ENCODE assay signal across 11 cellular contexts in genomic region chr3:126487151-126487771, GRCh38. TPM values are rescaled to one million over a fixed set of nuclear protein-coding genes. Genes with fewer than 3 reads are reported as not detected.
DNase-seq lines count a peak whose midpoint lies in the region; ATAC-seq and TF ChIP-seq lines count a peak whose summit lies in the region.
"Had no signal": no experiment of that assay in that cellular context is flagged by ENCODE, and none has a peak within 500 bp of the region (broad histone marks: within the 10 kb centered on the region; RNA-seq: fewer than 3 reads in every experiment).

No MANE protein-coding gene starts in this region.

- intact Hi-C loops in activated naive CD4-positive, alpha-beta T cell treated with anti-CD3 and anti-CD28 coated beads for 36 hours (cut with micrococcal nuclease) = no loop called here
- intact Hi-C loops in testis (cut with DNase I; ENCODE audit: low total_unique reads) = no loop called here

- no peaks in the 10 kb centered on the region for H3K9me3 Mint-ChIP-seq in activated naive CD4-positive, alpha-beta T cell treated with anti-CD3 and anti-CD28 coated beads for 36 hours
- peaks cover 3% of the 10 kb centered on the region for H3K9me3 Mint-ChIP-seq in glutamatergic neuron (ENCODE audit: unreplicated experiment)
- H3K9me3 Mint-ChIP-seq: CD8-positive, alpha-beta memory T cell had no signal

- H3K27me3 Mint-ChIP-seq in activated naive CD4-positive, alpha-beta T cell treated with anti-CD3 and anti-CD28 coated beads for 36 hours (ENCODE audit: low read depth) = no peaks in the 10 kb centered on the region
- H3K27me3 Mint-ChIP-seq in glutamatergic neuron (ENCODE audit: unreplicated experiment) = peaks cover 2% of the 10 kb centered on the region

- no peak for TF ChIP-seq POLR2A in testis (IDR thresholded peaks at IDR 0.05)

- H3K27me3 ChIP-seq in testis = no peaks in the 10 kb centered on the region

- H3K4me1 Mint-ChIP-seq in activated naive CD4-positive, alpha-beta T cell treated with anti-CD3 and anti-CD28 coated beads for 36 hours (ENCODE audit: low read depth) = peaks cover 12% of the 10 kb centered on the region
- H3K4me1 Mint-ChIP-seq in glutamatergic neuron (ENCODE audit: low read depth, unreplicated experiment) = peaks cover 27% of the 10 kb centered on the region

- peak; percentile 42 for TF ChIP-seq CTCF in glutamatergic neuron (IDR thresholded peaks at IDR 0.05; ENCODE audit: partially characterized antibody, unreplicated experiment)
- peak in 2 of 3 experiments; percentile 13 to 34 for TF ChIP-seq CTCF in testis (IDR thresholded peaks at IDR 0.05)

- no peak overlapping the region for H3K27ac Mint-ChIP-seq in activated naive CD4-positive, alpha-beta T cell treated with anti-CD3 and anti-CD28 coated beads for 36 hours
- no peak overlapping the region for H3K27ac Mint-ChIP-seq in glutamatergic neuron (ENCODE audit: unreplicated experiment)

- CTCF ChIA-PET in activated naive CD4-positive, alpha-beta T cell treated with anti-CD3 and anti-CD28 coated beads for 36 hours (lab: Charles Lee) = no interaction called here

- WGBS in testis, 2 donors = 58 to 59% methylated on average over 8 to 17 of the region's 17 CpGs

- ATAC-seq in GM21367 (IDR thresholded peaks at IDR 0.05; ENCODE audit: unreplicated experiment) (no peak), GM18867 (IDR thresholded peaks at IDR 0.05; ENCODE audit: unreplicated experiment) (no peak), GM19351 (IDR thresholded peaks at IDR 0.05; ENCODE audit: unreplicated experiment) (no peak)

- no peak overlapping the region for H3K27ac ChIP-seq in testis

- no peak overlapping the region for H3K4me3 ChIP-seq in testis
- H3K4me3 ChIP-seq: lung had no signal

- H3K4me3 Mint-ChIP-seq in activated naive CD4-positive, alpha-beta T cell treated with anti-CD3 and anti-CD28 coated beads for 36 hours = no peak overlapping the region
- H3K4me3 Mint-ChIP-seq in glutamatergic neuron (ENCODE audit: unreplicated experiment) = no peak overlapping the region
- H3K4me3 Mint-ChIP-seq: CD8-positive, alpha-beta memory T cell had no signal

- H3K9me3 ChIP-seq in testis = no peaks in the 10 kb centered on the region

- H3K36me3 Mint-ChIP-seq in activated naive CD4-positive, alpha-beta T cell treated with anti-CD3 and anti-CD28 coated beads for 36 hours (ENCODE audit: low read depth) = no peaks in the 10 kb centered on the region
- no peaks in the 10 kb centered on the region for H3K36me3 Mint-ChIP-seq in glutamatergic neuron (ENCODE audit: unreplicated experiment)
- H3K36me3 Mint-ChIP-seq: CD8-positive, alpha-beta memory T cell had no signal

- peaks cover 8% of the 10 kb centered on the region for H3K4me1 ChIP-seq in testis

- DNase-seq in activated naive CD4-positive, alpha-beta T cell treated with anti-CD3 and anti-CD28 coated beads for 36 hours = peak; percentile 20
- no peak for DNase-seq in activated naive CD4-positive, alpha-beta T cell treated with anti-CD3 and anti-CD28 coated beads, Interleukin-2, amount 50 U/mL, for 16 hours
- DNase-seq in T1000 (lab: John Stamatoyannopoulos, UW) = peak; percentile 12
- peak; percentile 57 for DNase-seq in glutamatergic neuron
- DNase-seq in testis = peak; percentile 51
- DNase-seq: CD8-positive, alpha-beta memory T cell; NCI-H526 treated with DMSO at 0.1 percent for 48 hours had no signal

- H3K36me3 ChIP-seq in testis (ENCODE audit: low read depth, missing control alignments) = no peaks in the 10 kb centered on the region

RNA-seq across cellular contexts. Expression of gene ZXDC, which starts 11.6 kb away (rescaled TPM):
- 10 to 100 TPM; 23.9 TPM for total RNA-seq in activated naive CD4-positive, alpha-beta T cell treated with anti-CD3 and anti-CD28 coated beads for 36 hours
- total RNA-seq in glutamatergic neuron (ENCODE audit: unreplicated experiment) (39.5 TPM), testis (10 to 100 TPM; 78.9 to 80.3 TPM)
- 25.6 TPM for polyA plus RNA-seq in testis (ENCODE audit: insufficient read depth, low read depth, low replicate concordance)

RNA-seq across cellular contexts. Expression of gene UROC1, which starts 30.3 kb away (rescaled TPM):
- total RNA-seq in activated naive CD4-positive, alpha-beta T cell treated with anti-CD3 and anti-CD28 coated beads for 36 hours = not detected
- total RNA-seq in glutamatergic neuron (ENCODE audit: unreplicated experiment) = not detected
- total RNA-seq in testis = 1 to 10 TPM in 1 of 2 donors, under 1 TPM in 1; 0.25 to 1.0 TPM
- polyA plus RNA-seq in testis (ENCODE audit: insufficient read depth, low read depth, low replicate concordance) = 0.34 TPM
- total RNA-seq: CD8-positive, alpha-beta memory T cell had no signal
- polyA plus RNA-seq: CD8-positive, alpha-beta memory T cell had no signal

RNA-seq across cellular contexts. Expression of gene CHST13, which starts 36.7 kb away (rescaled TPM):
- total RNA-seq in activated naive CD4-positive, alpha-beta T cell treated with anti-CD3 and anti-CD28 coated beads for 36 hours = not detected
- not detected for total RNA-seq in glutamatergic neuron (ENCODE audit: unreplicated experiment)
- total RNA-seq in testis = 10 to 100 TPM; 13.3 to 21.7 TPM
- polyA plus RNA-seq in testis (ENCODE audit: insufficient read depth, low read depth, low replicate concordance) = 21.4 TPM
- polyA plus RNA-seq: CD8-positive, alpha-beta memory T cell had no signal

Comparison
In these comparisons a context has a peak if more than half of its experiments do, and no peak if none do; other contexts are left out.
1. RNA of gene CHST13, which starts 36.7 kb away (total RNA-seq): 13.3 to 21.7 TPM in testis; not detected in glutamatergic neuron (single experiment) and not detected in activated naive CD4-positive, alpha-beta T cell treated with anti-CD3 and anti-CD28 coated beads for 36 hours; every median in the first group is over 10 times any median in the second.